In genomic region chr11:90113541-90113940, GRCh38 we compare ENCODE assay signal across 10 cellular contexts. TPM values are rescaled to one million over a fixed set of nuclear protein-coding genes. Genes with fewer than 3 reads are reported as not detected.
DNase-seq lines count a peak whose midpoint lies in the region; ATAC-seq and TF ChIP-seq lines count a peak whose summit lies in the region.
"Had no signal": no experiment of that assay in that cellular context is flagged by ENCODE, and none has a peak within 500 bp of the region (broad histone marks: within the 10 kb centered on the region; RNA-seq: fewer than 3 reads in every experiment).

No MANE protein-coding gene starts in this region.

- no peaks in the 10 kb centered on the region for H3K4me1 Mint-ChIP-seq in activated T-helper 17 cell treated with anti-CD3 and anti-CD28 coated beads, Interleukin-2, amount 50 U/mL, for 72 hours

- no peaks in the 10 kb centered on the region for H3K36me3 ChIP-seq in MM.1S (replicated peaks; ENCODE audit: insufficient read depth, low read length)
- H3K36me3 ChIP-seq in parathyroid adenoma (ENCODE audit: control insufficient read depth, insufficient read depth, low read length): no peaks in the 10 kb centered on the region
- H3K36me3 ChIP-seq: vagina had no signal

- H3K9me3 ChIP-seq in MM.1S (replicated peaks; ENCODE audit: insufficient read depth, low read length): no peaks in the 10 kb centered on the region
- H3K9me3 ChIP-seq in parathyroid adenoma (ENCODE audit: control insufficient read depth, low read length): no peaks in the 10 kb centered on the region
- H3K9me3 ChIP-seq: vagina had no signal

- H3K9me3 Mint-ChIP-seq in activated T-helper 17 cell treated with anti-CD3 and anti-CD28 coated beads, Interleukin-2, amount 50 U/mL, for 72 hours: no peaks in the 10 kb centered on the region

- H3K27ac ChIP-seq in MM.1S (ENCODE audit: low read length) (no peak overlapping the region), parathyroid adenoma (no peak overlapping the region)
- H3K27ac ChIP-seq: coronary artery, vagina had no signal

- no peak overlapping the region for H3K4me3 ChIP-seq in MM.1S (ENCODE audit: low read length)
- no peak overlapping the region for H3K4me3 ChIP-seq in choroid plexus epithelial cell (ENCODE audit: low read depth, low read length)
- no peak overlapping the region for H3K4me3 ChIP-seq in parathyroid adenoma (ENCODE audit: low read depth, low read length)
- H3K4me3 ChIP-seq: coronary artery, vagina had no signal

- H3K9ac ChIP-seq in MM.1S (ENCODE audit: low read length): no peak overlapping the region
- no peak overlapping the region for H3K9ac ChIP-seq in parathyroid adenoma

- no peak for ATAC-seq in HG03097 (IDR thresholded peaks at IDR 0.05; ENCODE audit: low FRiP score, unreplicated experiment)
- ATAC-seq in activated T-helper 17 cell treated with anti-CD3 and anti-CD28 coated beads, Interleukin-2, amount 50 U/mL, for 72 hours (replicated peaks): no peak

- no peak overlapping the region for H3K4me3 Mint-ChIP-seq in activated T-helper 17 cell treated with anti-CD3 and anti-CD28 coated beads, Interleukin-2, amount 50 U/mL, for 72 hours

- H3K27me3 ChIP-seq in MM.1S (replicated peaks; ENCODE audit: insufficient read depth, low read length) (no peaks in the 10 kb centered on the region), parathyroid adenoma (ENCODE audit: control insufficient read depth, insufficient read depth, low read length) (no peaks in the 10 kb centered on the region)
- H3K27me3 ChIP-seq: vagina had no signal

- H3K79me2 ChIP-seq in MM.1S (ENCODE audit: low read length): no peaks in the 10 kb centered on the region
- H3K79me2 ChIP-seq in parathyroid adenoma: no peaks in the 10 kb centered on the region

- H3K36me3 Mint-ChIP-seq in activated T-helper 17 cell treated with anti-CD3 and anti-CD28 coated beads, Interleukin-2, amount 50 U/mL, for 72 hours (ENCODE audit: low read depth): no peaks in the 10 kb centered on the region

- no peak overlapping the region for H3K27ac Mint-ChIP-seq in activated T-helper 17 cell treated with anti-CD3 and anti-CD28 coated beads, Interleukin-2, amount 50 U/mL, for 72 hours

- DNase-seq in NCI-H1105 treated with DMSO at 0.1 percent for 48 hours (lab: John Stamatoyannopoulos, UW): peak; percentile 33
- no peak for DNase-seq in NCI-H1105 (lab: John Stamatoyannopoulos, UW)
- DNase-seq in MM.1S: peak; percentile 15
- DNase-seq in choroid plexus epithelial cell (ENCODE audit: low read depth): peak; percentile 26
- no peak for DNase-seq in stimulated activated CD4-positive, alpha-beta T cell treated with anti-CD3 and anti-CD28 coated beads, Interleukin-2, amount 100 ng/mL, for 24 hours

- no peaks in the 10 kb centered on the region for H4K20me1 ChIP-seq in MM.1S (ENCODE audit: insufficient read depth, low read length)

- no peaks in the 10 kb centered on the region for H3K4me1 ChIP-seq in MM.1S (ENCODE audit: low read length)
- no peaks in the 10 kb centered on the region for H3K4me1 ChIP-seq in parathyroid adenoma
- H3K4me1 ChIP-seq: vagina had no signal

- H3K27me3 Mint-ChIP-seq in activated T-helper 17 cell treated with anti-CD3 and anti-CD28 coated beads, Interleukin-2, amount 50 U/mL, for 72 hours: peaks cover 8% of the 10 kb centered on the region

- no peaks in the 10 kb centered on the region for H3F3A ChIP-seq in MM.1S (ENCODE audit: insufficient read depth, low read length)

- TF ChIP-seq CTCF in MM.1S (IDR thresholded peaks at IDR 0.05; ENCODE audit: low read length) (peak; percentile 38), choroid plexus epithelial cell (conservative IDR thresholded peaks at IDR 0.05; ENCODE audit: low read depth, low read length) (peak; percentile 40), parathyroid adenoma (IDR thresholded peaks at IDR 0.05) (peak; percentile 26)

- H2AFZ ChIP-seq in MM.1S (ENCODE audit: low read length): no peak overlapping the region
- H2AFZ ChIP-seq in parathyroid adenoma: no peak overlapping the region

- no peaks in the 10 kb centered on the region for H3K9me2 ChIP-seq in MM.1S (replicated peaks; ENCODE audit: insufficient read depth, low read length)

- no peak overlapping the region for H3K4me2 ChIP-seq in MM.1S (ENCODE audit: low read depth, low read length)
- no peak overlapping the region for H3K4me2 ChIP-seq in parathyroid adenoma (ENCODE audit: low read length)

RNA-seq across cellular contexts. Expression of gene NAALAD2, which starts 20.9 kb away (rescaled TPM):
- not detected for total RNA-seq in activated T-helper 17 cell treated with anti-CD3 and anti-CD28 coated beads, Interleukin-2, amount 50 U/mL, for 72 hours

RNA-seq across cellular contexts. Expression of gene UBTFL1, which starts 27.8 kb away (rescaled TPM):
- total RNA-seq in activated T-helper 17 cell treated with anti-CD3 and anti-CD28 coated beads, Interleukin-2, amount 50 U/mL, for 72 hours: not detected
- total RNA-seq: vagina had no signal

Comparison
In these comparisons a context has a peak if more than half of its experiments do, and no peak if none do; other contexts are left out.
1. DNase-seq: peak in NCI-H1105 treated with DMSO at 0.1 percent for 48 hours (single experiment), MM.1S (single experiment) and choroid plexus epithelial cell (single experiment); none in NCI-H1105 (single experiment) and stimulated activated CD4-positive, alpha-beta T cell treated with anti-CD3 and anti-CD28 coated beads, Interleukin-2, amount 100 ng/mL, for 24 hours (0 of 2).
2. Peak in every context shown above with its lines, with median percentiles within 50 percentile points of each other: CTCF ChIP-seq.